ENCODE assay signal across 2 cellular contexts in genomic region chr11:911890-912219, GRCh38.
TF ChIP-seq lines count a peak whose summit lies in the region.

No MANE protein-coding gene starts in this region.

TF ChIP-seq in A549, 52 proteins besides CTCF, POLR2A, EP300 and RAD21:
- TF ChIP-seq ZC3H11A (IDR thresholded peaks at IDR 0.05), result no peak
- no peak for TF ChIP-seq RCOR1 (IDR thresholded peaks at IDR 0.05; ENCODE audit: low read depth, low read length)
- no peak for TF ChIP-seq ESRRA (IDR thresholded peaks at IDR 0.05; ENCODE audit: borderline replicate concordance, low read length)

TF ChIP-seq in GM12878, 131 proteins besides CTCF, POLR2A, EP300 and RAD21:
- no peak for TF ChIP-seq MXI1 (IDR thresholded peaks at IDR 0.05; ENCODE audit: low read depth, low read length)
- no peak for TF ChIP-seq JUNB (IDR thresholded peaks at IDR 0.05)
- TF ChIP-seq, protein P1, sequence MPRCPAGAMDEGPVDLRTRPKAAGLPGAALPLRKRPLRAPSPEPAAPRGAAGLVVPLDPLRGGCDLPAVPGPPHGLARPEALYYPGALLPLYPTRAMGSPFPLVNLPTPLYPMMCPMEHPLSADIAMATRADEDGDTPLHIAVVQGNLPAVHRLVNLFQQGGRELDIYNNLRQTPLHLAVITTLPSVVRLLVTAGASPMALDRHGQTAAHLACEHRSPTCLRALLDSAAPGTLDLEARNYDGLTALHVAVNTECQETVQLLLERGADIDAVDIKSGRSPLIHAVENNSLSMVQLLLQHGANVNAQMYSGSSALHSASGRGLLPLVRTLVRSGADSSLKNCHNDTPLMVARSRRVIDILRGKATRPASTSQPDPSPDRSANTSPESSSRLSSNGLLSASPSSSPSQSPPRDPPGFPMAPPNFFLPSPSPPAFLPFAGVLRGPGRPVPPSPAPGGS (IDR thresholded peaks at IDR 0.05; ENCODE audit: borderline replicate concordance, insufficient read depth, low read depth, low read length, poor library complexity, severe bottlenecking), result no peak
- TF ChIP-seq POU2F2 (IDR thresholded peaks at IDR 0.05; ENCODE audit: borderline replicate concordance, low read depth, low read length), result no peak
- TF ChIP-seq, protein P2, sequence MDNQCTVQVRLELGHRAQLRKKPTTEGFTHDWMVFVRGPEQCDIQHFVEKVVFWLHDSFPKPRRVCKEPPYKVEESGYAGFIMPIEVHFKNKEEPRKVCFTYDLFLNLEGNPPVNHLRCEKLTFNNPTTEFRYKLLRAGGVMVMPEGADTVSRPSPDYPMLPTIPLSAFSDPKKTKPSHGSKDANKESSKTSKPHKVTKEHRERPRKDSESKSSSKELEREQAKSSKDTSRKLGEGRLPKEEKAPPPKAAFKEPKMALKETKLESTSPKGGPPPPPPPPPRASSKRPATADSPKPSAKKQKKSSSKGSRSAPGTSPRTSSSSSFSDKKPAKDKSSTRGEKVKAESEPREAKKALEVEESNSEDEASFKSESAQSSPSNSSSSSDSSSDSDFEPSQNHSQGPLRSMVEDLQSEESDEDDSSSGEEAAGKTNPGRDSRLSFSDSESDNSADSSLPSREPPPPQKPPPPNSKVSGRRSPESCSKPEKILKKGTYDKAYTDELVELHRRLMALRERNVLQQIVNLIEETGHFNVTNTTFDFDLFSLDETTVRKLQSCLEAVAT (IDR thresholded peaks at IDR 0.05), result no peak
- TF ChIP-seq STAT1 (conservative IDR thresholded peaks at IDR 0.05), result no peak
- TF ChIP-seq BMI1 (IDR thresholded peaks at IDR 0.05; ENCODE audit: borderline replicate concordance), result no peak
- no peak for TF ChIP-seq JUND (IDR thresholded peaks at IDR 0.05; ENCODE audit: low read depth, low read length)
- TF ChIP-seq NFXL1 (IDR thresholded peaks at IDR 0.05; ENCODE audit: borderline replicate concordance), result no peak
- TF ChIP-seq HDGF (IDR thresholded peaks at IDR 0.05), result no peak
- no peak for TF ChIP-seq MYB (IDR thresholded peaks at IDR 0.05; ENCODE audit: borderline replicate concordance, low read depth, low read length)
- no peak for TF ChIP-seq REST (IDR thresholded peaks at IDR 0.05; ENCODE audit: low read depth, low read length)
- TF ChIP-seq MYC (IDR thresholded peaks at IDR 0.05; ENCODE audit: insufficient read depth, insufficient read length, insufficient replicate concordance, low read length, severe bottlenecking), result no peak
- no peak for TF ChIP-seq ASH2L (IDR thresholded peaks at IDR 0.05; ENCODE audit: borderline replicate concordance, low read depth)
- TF ChIP-seq ZSCAN29 (IDR thresholded peaks at IDR 0.05), result no peak
- TF ChIP-seq, protein P3, sequence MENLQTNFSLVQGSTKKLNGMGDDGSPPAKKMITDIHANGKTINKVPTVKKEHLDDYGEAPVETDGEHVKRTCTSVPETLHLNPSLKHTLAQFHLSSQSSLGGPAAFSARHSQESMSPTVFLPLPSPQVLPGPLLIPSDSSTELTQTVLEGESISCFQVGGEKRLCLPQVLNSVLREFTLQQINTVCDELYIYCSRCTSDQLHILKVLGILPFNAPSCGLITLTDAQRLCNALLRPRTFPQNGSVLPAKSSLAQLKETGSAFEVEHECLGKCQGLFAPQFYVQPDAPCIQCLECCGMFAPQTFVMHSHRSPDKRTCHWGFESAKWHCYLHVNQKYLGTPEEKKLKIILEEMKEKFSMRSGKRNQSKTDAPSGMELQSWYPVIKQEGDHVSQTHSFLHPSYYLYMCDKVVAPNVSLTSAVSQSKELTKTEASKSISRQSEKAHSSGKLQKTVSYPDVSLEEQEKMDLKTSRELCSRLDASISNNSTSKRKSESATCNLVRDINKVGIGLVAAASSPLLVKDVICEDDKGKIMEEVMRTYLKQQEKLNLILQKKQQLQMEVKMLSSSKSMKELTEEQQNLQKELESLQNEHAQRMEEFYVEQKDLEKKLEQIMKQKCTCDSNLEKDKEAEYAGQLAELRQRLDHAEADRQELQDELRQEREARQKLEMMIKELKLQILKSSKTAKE (IDR thresholded peaks at IDR 0.05; ENCODE audit: low read depth, poor library complexity, severe bottlenecking), result no peak
- TF ChIP-seq, protein P4, sequence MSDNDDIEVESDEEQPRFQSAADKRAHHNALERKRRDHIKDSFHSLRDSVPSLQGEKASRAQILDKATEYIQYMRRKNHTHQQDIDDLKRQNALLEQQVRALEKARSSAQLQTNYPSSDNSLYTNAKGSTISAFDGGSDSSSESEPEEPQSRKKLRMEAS (IDR thresholded peaks at IDR 0.05; ENCODE audit: low read depth, low read length), result no peak
- TF ChIP-seq KLF5 (IDR thresholded peaks at IDR 0.05; ENCODE audit: partially characterized antibody), result no peak
- TF ChIP-seq RFX5 (IDR thresholded peaks at IDR 0.05; ENCODE audit: low read depth, low read length), result no peak
- TF ChIP-seq ATF2 (IDR thresholded peaks at IDR 0.05; ENCODE audit: low read length), result no peak
